Comparison of ENCODE assay signal across 10 cellular contexts in genomic region chr10:25629333-25629732, GRCh38.
"Had no signal": no experiment of that assay in that cellular context is flagged by ENCODE, and none has a peak within 500 bp of the region (broad histone marks: within the 10 kb centered on the region; RNA-seq: fewer than 3 reads in every experiment).

No MANE protein-coding gene starts in this region.

- H3K36me3 ChIP-seq: HAP-1 had no signal

- H3K27ac ChIP-seq: GM23248 had no signal

- H2AFZ ChIP-seq: GM23248, GM23338 had no signal

- H3K4me3 ChIP-seq: GM23248, GM23338, HAP-1 had no signal

- ATAC-seq: GM23338, HCT116 had no signal

- H3K9me3 ChIP-seq: HAP-1 had no signal

- H3K9ac ChIP-seq: GM23248 had no signal

- H3K4me1 ChIP-seq: HAP-1 had no signal

- H3K4me2 ChIP-seq: GM23338 had no signal

- DNase-seq: GM23248, GOT3, H7, H9, HCEC 1CT, HFFc6 had no signal

- FAIRE-seq: H54 had no signal
